In the genomic region with DNA sequence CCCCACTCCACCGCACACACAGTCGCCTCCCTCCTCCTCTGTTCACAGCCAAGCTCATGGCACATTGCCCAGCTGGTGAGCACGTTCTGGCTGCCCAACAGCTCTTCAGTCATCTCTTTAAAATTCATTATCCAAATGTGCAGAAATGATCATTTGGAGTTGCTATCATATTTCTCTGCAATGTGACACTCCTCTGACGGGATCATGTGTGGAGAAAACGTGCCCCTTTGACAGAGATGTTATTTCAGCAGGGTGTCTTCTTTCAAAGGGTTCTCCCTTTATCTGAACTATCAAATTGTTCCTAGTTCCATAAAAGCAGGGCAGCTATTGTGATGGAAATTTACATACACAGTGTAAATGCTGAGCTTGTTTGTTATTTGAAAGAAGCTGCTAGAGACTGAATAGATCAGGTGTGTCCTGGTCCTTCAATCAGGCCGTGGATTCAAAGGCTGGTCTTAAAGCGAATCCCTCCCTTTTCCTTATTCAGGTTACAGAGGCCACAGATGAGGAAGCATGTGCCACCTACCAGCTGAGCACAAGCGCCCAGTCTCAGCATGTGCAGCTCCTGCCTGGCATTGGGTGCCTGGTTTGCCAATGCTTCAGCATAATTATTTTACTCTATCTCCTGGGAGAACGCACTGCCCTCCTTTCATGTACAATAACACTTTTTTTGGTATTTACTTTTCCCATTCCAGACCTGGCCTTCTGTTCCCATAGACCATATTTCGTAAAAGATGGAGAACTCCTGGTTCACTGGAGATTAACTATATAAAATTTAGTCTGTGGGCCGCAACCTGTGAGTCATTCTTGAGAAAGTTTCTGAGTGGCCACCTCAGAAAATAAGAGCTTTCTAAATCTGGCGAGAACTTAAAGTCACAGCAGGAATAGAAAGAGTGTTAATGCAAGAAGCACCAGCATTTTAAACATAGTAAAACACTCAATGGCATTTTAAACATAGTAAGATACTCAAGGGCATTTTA, we compare ENCODE assay signal across 8 cellular contexts.
DNase-seq lines count a peak whose midpoint lies in the region; ATAC-seq and TF ChIP-seq lines count a peak whose summit lies in the region.

No MANE protein-coding gene starts in this region.

- H3K27ac Mint-ChIP-seq in CD8-positive, alpha-beta T cell, result no peak overlapping the region

- TF ChIP-seq CTCF in OCI-LY7 (conservative IDR thresholded peaks at IDR 0.05; ENCODE audit: low read length), result no peak
- TF ChIP-seq CTCF in CD8-positive, alpha-beta T cell (IDR thresholded peaks at IDR 0.05), result no peak

- H3K27me3 ChIP-seq in H7 (ENCODE audit: control insufficient read depth, insufficient read depth, low read length), result no peaks in the 10 kb centered on the region
- no peaks in the 10 kb centered on the region for H3K27me3 ChIP-seq in CD8-positive, alpha-beta T cell (ENCODE audit: insufficient read depth, low read length)

- no peaks in the 10 kb centered on the region for H3K36me3 Mint-ChIP-seq in CD8-positive, alpha-beta T cell

- peak; percentile 11 for DNase-seq in H7
- peak; percentile 98 for DNase-seq in NCI-H69 (lab: John Stamatoyannopoulos, UW)
- DNase-seq in fibroblast of gingiva (ENCODE audit: low read depth), result peak; percentile 58
- peak; percentile 37 for DNase-seq in putamen (ENCODE audit: low spot score)
- no peak for DNase-seq in OCI-LY7 (ENCODE audit: low spot score)
- no peak for DNase-seq in CD8-positive, alpha-beta T cell
- DNase-seq in central memory CD4-positive, alpha-beta T cell, result no peak

- POLR2A ChIA-PET in OCI-LY7 (lab: Charles Lee), result interaction anchor here (0.7 kb wide), 1 partner anchor 62 kb away, joined by 3 read pairs; no protein-coding TSS in a partner anchor
- POLR2A ChIA-PET in CD8-positive, alpha-beta T cell (lab: Charles Lee), result no interaction called here

- no peaks in the 10 kb centered on the region for H3K36me3 ChIP-seq in H7 (replicated peaks; ENCODE audit: control insufficient read depth, insufficient read depth, low read length)
- H3K36me3 ChIP-seq in OCI-LY7 (ENCODE audit: insufficient read depth, low read length), result no peaks in the 10 kb centered on the region
- H3K36me3 ChIP-seq in CD8-positive, alpha-beta T cell (ENCODE audit: insufficient read depth, low read length), result no peaks in the 10 kb centered on the region

- H3K4me1 Mint-ChIP-seq in CD8-positive, alpha-beta T cell (ENCODE audit: low read depth), result no peaks in the 10 kb centered on the region

- intact Hi-C loops in OCI-LY7 (cut with micrococcal nuclease; ENCODE audit: unreplicated experiment), result no loop called here
- intact Hi-C loops in CD8-positive, alpha-beta T cell (cut with DNase I, micrococcal nuclease), result no loop called here

- H3K4me1 ChIP-seq in OCI-LY7 (ENCODE audit: insufficient read depth, low read length, poor library complexity, severe bottlenecking), result no peaks in the 10 kb centered on the region
- H3K4me1 ChIP-seq in CD8-positive, alpha-beta T cell (ENCODE audit: insufficient read depth, low read length), result no peaks in the 10 kb centered on the region

- no peaks in the 10 kb centered on the region for H4K20me1 ChIP-seq in OCI-LY7 (ENCODE audit: insufficient read depth, low read length)

- H3K4me3 Mint-ChIP-seq in CD8-positive, alpha-beta T cell, result no peak overlapping the region

- CTCF ChIA-PET in OCI-LY7 (lab: Charles Lee; ENCODE audit: unreplicated experiment), result no interaction called here
- CTCF ChIA-PET in CD8-positive, alpha-beta T cell (lab: Charles Lee), result no interaction called here

- H3K27ac ChIP-seq in OCI-LY7 (ENCODE audit: low read depth, low read length, poor library complexity, severe bottlenecking), result no peak overlapping the region
- no peak overlapping the region for H3K27ac ChIP-seq in CD8-positive, alpha-beta T cell (ENCODE audit: low read depth, low read length)

- H3K27me3 Mint-ChIP-seq in CD8-positive, alpha-beta T cell (ENCODE audit: low read depth), result peaks cover 7% of the 10 kb centered on the region

- no peaks in the 10 kb centered on the region for H3K9me3 Mint-ChIP-seq in CD8-positive, alpha-beta T cell

- H3K79me2 ChIP-seq in OCI-LY7 (ENCODE audit: insufficient read depth, low read depth, low read length), result no peaks in the 10 kb centered on the region

- no peak overlapping the region for H2AFZ ChIP-seq in OCI-LY7 (ENCODE audit: low read length)

- H3K4me3 ChIP-seq in H7 (ENCODE audit: insufficient read depth, low read depth, low read length) (no peak overlapping the region), OCI-LY7 (ENCODE audit: low read depth, low read length, poor library complexity, severe bottlenecking) (no peak overlapping the region)
- no peak overlapping the region for H3K4me3 ChIP-seq in CD8-positive, alpha-beta T cell (ENCODE audit: low read depth, low read length)

- no peak overlapping the region for H3K4me2 ChIP-seq in OCI-LY7 (ENCODE audit: low read length)

- H3K9me2 ChIP-seq in OCI-LY7 (ENCODE audit: insufficient read depth, low read length), result no peaks in the 10 kb centered on the region

- ATAC-seq in CD8-positive, alpha-beta T cell, result no peak
- no peak for ATAC-seq in HG03097 (IDR thresholded peaks at IDR 0.05; ENCODE audit: low FRiP score, unreplicated experiment)

- no TSS peak for BruUV-seq in OCI-LY7 (replicated peaks; lab: Mats Ljungman, UMichigan)

- no peaks in the 10 kb centered on the region for H3K9me3 ChIP-seq in OCI-LY7 (ENCODE audit: low read length)
- no peaks in the 10 kb centered on the region for H3K9me3 ChIP-seq in CD8-positive, alpha-beta T cell (ENCODE audit: low read length)

Comparison
In these comparisons a context has a peak if more than half of its experiments do, and no peak if none do; other contexts are left out.
1. DNase-seq: peak in H7 (single experiment), NCI-H69 (single experiment), fibroblast of gingiva (single experiment) and putamen (single experiment); none in OCI-LY7 (single experiment), CD8-positive, alpha-beta T cell (0 of 7) and central memory CD4-positive, alpha-beta T cell (single experiment).